In genomic region chr6:125791820-125792165, GRCh38 we compare ENCODE assay signal across 8 cellular contexts. TPM values are rescaled to one million over a fixed set of nuclear protein-coding genes. Genes with fewer than 3 reads are reported as not detected.
DNase-seq lines count a peak whose midpoint lies in the region; ATAC-seq, FAIRE-seq and TF ChIP-seq lines count a peak whose summit lies in the region.

No MANE protein-coding gene starts in this region.

- FAIRE-seq in keratinocyte (lab: Jason Lieb, UNC), result no peak

- H2AFZ ChIP-seq in keratinocyte (ENCODE audit: control insufficient read depth, low read length), result no peak overlapping the region

- H3K27me3 Mint-ChIP-seq in activated T-cell treated with anti-CD3 and anti-CD28 coated beads, Interleukin-2, amount 50 U/mL, for 24 hours, result no peaks in the 10 kb centered on the region
- H3K27me3 Mint-ChIP-seq in activated naive CD8-positive, alpha-beta T cell treated with anti-CD3 and anti-CD28 coated beads for 36 hours, result no peaks in the 10 kb centered on the region

- no peak for DNase-seq in activated T-cell treated with anti-CD3 and anti-CD28 coated beads, Interleukin-2, amount 50 U/mL, for 24 hours
- no peak for DNase-seq in activated T-cell treated with anti-CD3 and anti-CD28 coated beads, Interleukin-2, amount 50 U/mL, for 1 hour
- DNase-seq in activated naive CD8-positive, alpha-beta T cell treated with anti-CD3 and anti-CD28 coated beads for 36 hours, result no peak
- DNase-seq in keratinocyte (ENCODE audit: low read depth, low spot score), result no peak
- DNase-seq in thoracic aorta (ENCODE audit: low spot score), result no peak
- DNase-seq in NCI-H69 (lab: John Stamatoyannopoulos, UW), result no peak

- H3K9me1 ChIP-seq in keratinocyte (ENCODE audit: control insufficient read depth, extremely low read depth, insufficient read depth, low read length), result no peaks in the 10 kb centered on the region

- H3K4me1 Mint-ChIP-seq in activated T-cell treated with anti-CD3 and anti-CD28 coated beads, Interleukin-2, amount 50 U/mL, for 24 hours (ENCODE audit: low read depth), result peaks cover 68% of the 10 kb centered on the region
- H3K4me1 Mint-ChIP-seq in activated naive CD8-positive, alpha-beta T cell treated with anti-CD3 and anti-CD28 coated beads for 36 hours, result peaks cover 51% of the 10 kb centered on the region

- no peaks in the 10 kb centered on the region for H3K36me3 ChIP-seq in keratinocyte (ENCODE audit: control insufficient read depth in 2 of 2, extremely low read depth in 1 of 2, insufficient read depth in 2 of 2, low read length in 2 of 2)
- H3K36me3 ChIP-seq in thoracic aorta, result no peaks in the 10 kb centered on the region

- H3K4me3 ChIP-seq in keratinocyte (ENCODE audit: control insufficient read depth in 2 of 3, extremely low read depth in 1 of 3, insufficient read depth in 2 of 3, low read depth in 1 of 3, low read length in 3 of 3), result peak overlapping the region in 1 of 3 experiments; percentile 85
- H3K4me3 ChIP-seq in thoracic aorta, result peak overlapping the region; percentile 97

- H3K9me3 ChIP-seq in keratinocyte (ENCODE audit: control insufficient read depth, low read depth, low read length) (no peaks in the 10 kb centered on the region), thoracic aorta (no peaks in the 10 kb centered on the region)

- ATAC-seq in thoracic aorta (ENCODE audit: insufficient number of reproducible peaks, low FRiP score, low read depth) (no peak), HG03469 (IDR thresholded peaks at IDR 0.05; ENCODE audit: unreplicated experiment) (no peak), HG02588 (IDR thresholded peaks at IDR 0.05; ENCODE audit: unreplicated experiment) (no peak)

- H3K9ac ChIP-seq in keratinocyte (ENCODE audit: control insufficient read depth, extremely low read depth, insufficient read depth, low read length), result no peak overlapping the region

- H4K20me1 ChIP-seq in keratinocyte (ENCODE audit: control insufficient read depth, extremely low read depth, insufficient read depth, low read length), result no peaks in the 10 kb centered on the region

- H3K4me1 ChIP-seq in keratinocyte (ENCODE audit: control insufficient read depth, extremely low read depth, insufficient read depth, low read length), result peaks cover 37% of the 10 kb centered on the region
- peaks cover 35 to 42% of the 10 kb centered on the region in 2 donors for H3K4me1 ChIP-seq in thoracic aorta (ENCODE audit: control insufficient read depth in 1 of 2, low read depth in 2 of 2)

- H3K27ac Mint-ChIP-seq in activated T-cell treated with anti-CD3 and anti-CD28 coated beads, Interleukin-2, amount 50 U/mL, for 24 hours, result peak overlapping the region; percentile 92
- H3K27ac Mint-ChIP-seq in activated naive CD8-positive, alpha-beta T cell treated with anti-CD3 and anti-CD28 coated beads for 36 hours, result peak overlapping the region; percentile 76

- H3K27ac ChIP-seq in keratinocyte (ENCODE audit: control insufficient read depth, insufficient read depth, low read length) (no peak overlapping the region), thoracic aorta (peak overlapping the region in 1 of 2 donors; percentile 95)

- dilution Hi-C loops in keratinocyte (cut with MboI; ENCODE audit: extremely low pct_ligation_motif_present, low sequenced_read_pairs), result no loop called here

- TF ChIP-seq CTCF in keratinocyte (optimal IDR thresholded peaks at IDR 0.05 in 1 of 3, IDR thresholded peaks at IDR 0.05 in 1 of 3, conservative IDR thresholded peaks at IDR 0.05 in 1 of 3; ENCODE audit: extremely low read depth in 1 of 3, insufficient read depth in 2 of 3, low read length in 3 of 3) (no peak), thoracic aorta (IDR thresholded peaks at IDR 0.05) (no peak)

- peak overlapping the region; percentile 90 for H3K4me2 ChIP-seq in keratinocyte (ENCODE audit: control insufficient read depth, extremely low read depth, insufficient read depth, low read depth, low read length)

- peak overlapping the region; percentile 85 for H3K4me3 Mint-ChIP-seq in activated T-cell treated with anti-CD3 and anti-CD28 coated beads, Interleukin-2, amount 50 U/mL, for 24 hours
- H3K4me3 Mint-ChIP-seq in activated naive CD8-positive, alpha-beta T cell treated with anti-CD3 and anti-CD28 coated beads for 36 hours, result peak overlapping the region; percentile 83

- H3K36me3 Mint-ChIP-seq in activated T-cell treated with anti-CD3 and anti-CD28 coated beads, Interleukin-2, amount 50 U/mL, for 24 hours (ENCODE audit: low read depth), result peaks cover 32% of the 10 kb centered on the region
- peaks cover 12% of the 10 kb centered on the region for H3K36me3 Mint-ChIP-seq in activated naive CD8-positive, alpha-beta T cell treated with anti-CD3 and anti-CD28 coated beads for 36 hours

- no peaks in the 10 kb centered on the region for H3K27me3 ChIP-seq in keratinocyte (ENCODE audit: control insufficient read depth, extremely low read depth, insufficient read depth, low read length)
- H3K27me3 ChIP-seq in thoracic aorta (replicated peaks; ENCODE audit: insufficient read depth), result no peaks in the 10 kb centered on the region

- H3K79me2 ChIP-seq in keratinocyte (ENCODE audit: control insufficient read depth, insufficient read depth, low read length), result peaks cover 5% of the 10 kb centered on the region

- no peaks in the 10 kb centered on the region for H3K9me3 Mint-ChIP-seq in activated T-cell treated with anti-CD3 and anti-CD28 coated beads, Interleukin-2, amount 50 U/mL, for 24 hours
- H3K9me3 Mint-ChIP-seq in activated naive CD8-positive, alpha-beta T cell treated with anti-CD3 and anti-CD28 coated beads for 36 hours, result no peaks in the 10 kb centered on the region

RNA-seq across cellular contexts. Expression of gene NCOA7, which starts 1.0 kb away (rescaled TPM):
- total RNA-seq in activated naive CD8-positive, alpha-beta T cell treated with anti-CD3 and anti-CD28 coated beads for 36 hours, result 10 to 100 TPM; 73.7 to 76.4 TPM
- 6.8 to 23.5 TPM (median 20.5 TPM) in 3 replicates for polyA plus RNA-seq in keratinocyte
- 63.9 TPM for polyA plus RNA-seq in keratinocyte (2011; ENCODE audit: low read depth)
- polyA plus RNA-seq in keratinocyte (2011; cell fraction: cytosol; rRNA removed), result 7.5 and 9.1 TPM in 2 replicates
- 19.8 and 22.2 TPM in 2 replicates for polyA plus RNA-seq in keratinocyte (2011; cell fraction: nucleus; rRNA removed)
- polyA plus RNA-seq in keratinocyte (2012; ENCODE audit: low replicate concordance), result 7.3 and 24.8 TPM in 2 replicates
- polyA minus RNA-seq in keratinocyte, result 9.3 to 34.4 TPM (median 30.1 TPM) in 3 replicates
- polyA minus RNA-seq in keratinocyte (2011; cell fraction: cytosol; rRNA and poly(A)+ RNA removed), result 16.9 TPM
- polyA minus RNA-seq in keratinocyte (2011; cell fraction: nucleus; rRNA and poly(A)+ RNA removed), result 13.6 and 29.4 TPM in 2 replicates
- 10 to 100 TPM; 29.6 to 87.1 TPM for total RNA-seq in thoracic aorta

RNA-seq across cellular contexts. Expression of gene HEY2, which starts 42.4 kb away (rescaled TPM):
- total RNA-seq in activated naive CD8-positive, alpha-beta T cell treated with anti-CD3 and anti-CD28 coated beads for 36 hours, result not detected
- not detected in 3 replicates for polyA plus RNA-seq in keratinocyte
- not detected for polyA plus RNA-seq in keratinocyte (2011; ENCODE audit: low read depth)
- not detected in 2 replicates for polyA plus RNA-seq in keratinocyte (2011; cell fraction: cytosol; rRNA removed)
- polyA plus RNA-seq in keratinocyte (2011; cell fraction: nucleus; rRNA removed), result 0.05 TPM in 1 of 2 replicates, not detected in the other
- not detected in 2 replicates for polyA plus RNA-seq in keratinocyte (2012; ENCODE audit: low replicate concordance)
- not detected in 3 replicates for polyA minus RNA-seq in keratinocyte
- polyA minus RNA-seq in keratinocyte (2011; cell fraction: cytosol; rRNA and poly(A)+ RNA removed), result not detected
- polyA minus RNA-seq in keratinocyte (2011; cell fraction: nucleus; rRNA and poly(A)+ RNA removed), result not detected in 2 replicates
- total RNA-seq in thoracic aorta, result 10 to 100 TPM; 26.5 to 40.9 TPM

Comparison
In these comparisons a context has a peak if more than half of its experiments do, and no peak if none do; other contexts are left out.
1. RNA of gene HEY2, which starts 42.4 kb away (total RNA-seq): 26.5 to 40.9 TPM in thoracic aorta; not detected in activated naive CD8-positive, alpha-beta T cell treated with anti-CD3 and anti-CD28 coated beads for 36 hours; every median in the first group is over 10 times any median in the second.